ENCODE assay signal across 20 cellular contexts in the genomic region with DNA sequence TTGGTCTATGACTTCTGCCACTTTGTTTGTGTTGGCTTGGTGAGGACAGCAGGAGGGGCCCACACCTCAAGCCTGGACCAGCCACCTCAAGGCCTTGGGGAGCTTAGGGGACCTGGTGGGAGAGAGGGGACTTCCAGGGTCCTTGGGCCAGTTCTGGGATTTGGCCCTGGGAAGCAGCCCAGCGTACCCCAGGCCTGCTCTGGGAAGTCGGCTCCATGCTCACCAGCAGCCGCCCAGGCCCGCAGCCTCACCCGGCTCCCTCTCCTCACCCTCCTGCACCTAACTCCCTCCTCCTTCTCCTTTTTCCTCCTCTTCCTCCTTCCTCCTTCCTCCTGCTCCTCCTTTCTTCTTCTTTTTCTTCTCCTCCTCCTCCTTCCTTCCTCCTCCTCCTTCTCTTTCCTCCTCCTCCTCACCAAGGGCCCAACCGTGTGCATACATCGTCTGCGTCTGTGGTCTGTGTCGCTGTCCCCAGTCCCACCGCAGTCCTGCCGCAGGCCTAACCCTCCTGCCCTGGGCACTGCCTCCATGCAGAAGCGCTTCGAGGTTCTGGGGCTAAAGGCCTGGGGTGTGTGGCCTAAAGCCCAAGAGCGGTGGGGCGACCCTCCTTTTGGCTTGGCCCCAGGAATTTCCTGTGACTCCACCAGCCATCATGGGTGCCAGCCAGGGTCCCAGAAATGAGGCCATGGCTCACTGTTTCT. TPM values are rescaled to one million over a fixed set of nuclear protein-coding genes. Genes with fewer than 3 reads are reported as not detected.
"Had no signal": no experiment of that assay in that cellular context is flagged by ENCODE, and none has a peak within 500 bp of the region (broad histone marks: within the 10 kb centered on the region; RNA-seq: fewer than 3 reads in every experiment).

No MANE protein-coding gene starts in this region.

- H3K9ac ChIP-seq: parathyroid adenoma had no signal

- H3K27ac Mint-ChIP-seq: activated naive CD4-positive, alpha-beta T cell treated with anti-CD3 and anti-CD28 coated beads for 36 hours; stimulated activated naive CD8-positive, alpha-beta T cell treated with anti-CD3 and anti-CD28 coated beads, Interleukin-15, Interleukin-2, amounts not matched to agents 100 ng/mL and 50 ng/mL, for 24 hours; type B pancreatic cell had no signal

- H3K36me3 Mint-ChIP-seq: type B pancreatic cell had no signal

- H2AFZ ChIP-seq: parathyroid adenoma had no signal

- H3K36me3 ChIP-seq: cardiac muscle cell, heart right ventricle, suprapubic skin had no signal

- H3K9me3 ChIP-seq: heart right ventricle, suprapubic skin had no signal

- H3K79me2 ChIP-seq: parathyroid adenoma had no signal

- H3K27ac ChIP-seq: cardiac muscle cell, heart right ventricle, parathyroid adenoma, skin epidermis, suprapubic skin had no signal

- H3K4me3 Mint-ChIP-seq: activated naive CD4-positive, alpha-beta T cell treated with anti-CD3 and anti-CD28 coated beads for 36 hours; stimulated activated naive CD8-positive, alpha-beta T cell treated with anti-CD3 and anti-CD28 coated beads, Interleukin-15, Interleukin-2, amounts not matched to agents 100 ng/mL and 50 ng/mL, for 24 hours; type B pancreatic cell had no signal

- DNase-seq: activated CD4-positive, CD25-positive, alpha-beta regulatory T cell treated with anti-CD3 and anti-CD28 coated beads, Interleukin-2, amount 50 U/mL, for 72 hours; activated naive CD4-positive, alpha-beta T cell treated with anti-CD3 and anti-CD28 coated beads for 36 hours; heart right ventricle; mammary epithelial cell; stimulated activated CD4-positive, alpha-beta T cell treated with anti-CD3 and anti-CD28 coated beads, Interleukin-4, amount 100 ng/mL, for 4 hours; stimulated activated CD8-positive, alpha-beta memory T cell treated with anti-CD3 and anti-CD28 coated beads, Interleukin-4, amount 100 ng/mL, for 48 hours; T-helper 1 cell; T1000 had no signal

- H3K9me3 Mint-ChIP-seq: activated naive CD4-positive, alpha-beta T cell treated with anti-CD3 and anti-CD28 coated beads for 36 hours; stimulated activated naive CD8-positive, alpha-beta T cell treated with anti-CD3 and anti-CD28 coated beads, Interleukin-15, Interleukin-2, amounts not matched to agents 100 ng/mL and 50 ng/mL, for 24 hours; type B pancreatic cell had no signal

- H3K4me1 ChIP-seq: parathyroid adenoma had no signal

- FAIRE-seq: astrocyte, colon, frontal cortex, islet of Langerhans had no signal

- ATAC-seq: heart right ventricle had no signal

- H3K4me3 ChIP-seq: cardiac muscle cell, heart right ventricle, skin epidermis, suprapubic skin had no signal

RNA-seq across cellular contexts. Expression of gene EN2, which starts 5.3 kb away (rescaled TPM):
- total RNA-seq: activated CD8-positive, alpha-beta memory T cell treated with anti-CD3 and anti-CD28 coated beads for 36 hours; activated naive CD4-positive, alpha-beta T cell treated with anti-CD3 and anti-CD28 coated beads for 36 hours; astrocyte; cardiac muscle cell; fibroblast of lung; frontal cortex had no signal
- polyA plus RNA-seq: cardiac muscle cell, fibroblast of lung, mammary epithelial cell had no signal
